Comparison of ENCODE assay signal across 14 cellular contexts in genomic region chr17:48842746-48843145, GRCh38. TPM values are rescaled to one million over a fixed set of nuclear protein-coding genes. Genes with fewer than 3 reads are reported as not detected.
DNase-seq lines count a peak whose midpoint lies in the region; ATAC-seq, FAIRE-seq and TF ChIP-seq lines count a peak whose summit lies in the region.
"Had no signal": no experiment of that assay in that cellular context is flagged by ENCODE, and none has a peak within 500 bp of the region (broad histone marks: within the 10 kb centered on the region; RNA-seq: fewer than 3 reads in every experiment).

No MANE protein-coding gene starts in this region.

- H2AFZ ChIP-seq in HepG2 (ENCODE audit: low read length) = no peak overlapping the region
- no peak overlapping the region for H2AFZ ChIP-seq in parathyroid adenoma

- no peaks in the 10 kb centered on the region for H4K20me1 ChIP-seq in HepG2 (ENCODE audit: insufficient read depth, low read length)

- H3K4me1 ChIP-seq in liver (ENCODE audit: control insufficient read depth in 4 of 4, insufficient read depth in 4 of 4, low read length in 3 of 4) = peaks cover 9 to 35% (median 27%) of the 10 kb centered on the region in 4 donors
- 0 out of 2 replicates have a peak, but pooled peaks cover 8% of the 10 kb centered on the region for H3K4me1 ChIP-seq in HepG2 (ENCODE audit: insufficient read depth, low read length)
- no peaks in the 10 kb centered on the region for H3K4me1 ChIP-seq in parathyroid adenoma

- no peak overlapping the region for H3K9ac ChIP-seq in liver (ENCODE audit: low read depth in 1 of 2, low read length in 2 of 2)
- no peak overlapping the region for H3K9ac ChIP-seq in HepG2 (ENCODE audit: insufficient read depth, low read depth, low read length)
- no peak overlapping the region for H3K9ac ChIP-seq in parathyroid adenoma

- BruUV-seq in HepG2 (replicated peaks; lab: Mats Ljungman, UMichigan) = no TSS peak

- POLR2A ChIA-PET in HepG2 (lab: Yijun Ruan, JAX) = no interaction called here

- peaks cover 5 to 21% (median 13%) of the 10 kb centered on the region in 4 donors for H3K36me3 ChIP-seq in liver (ENCODE audit: control insufficient read depth in 4 of 4, insufficient read depth in 3 of 4, low read depth in 1 of 4, low read length in 3 of 4)
- H3K36me3 ChIP-seq in HepG2 (replicated peaks in 1 of 2; ENCODE audit: control insufficient read depth in 1 of 2, insufficient read depth in 2 of 2, low read length in 2 of 2) = peaks cover 8 to 41% of the 10 kb centered on the region in 2 experiments
- H3K36me3 ChIP-seq in parathyroid adenoma (ENCODE audit: control insufficient read depth, insufficient read depth, low read length) = no peaks in the 10 kb centered on the region

- intact Hi-C loops in HepG2 (cut with micrococcal nuclease; ENCODE audit: unreplicated experiment) = no loop called here

- in situ Hi-C loops in HepG2 (cut with HindIII; ENCODE audit: extremely low pct_ligation_motif_present, low pct_unique_long_range_greater_than_20kb) = no loop called here

- H3K27me3 ChIP-seq in liver (ENCODE audit: control insufficient read depth in 4 of 4, insufficient read depth in 4 of 4, low read length in 3 of 4) = no peaks in the 10 kb centered on the region
- no peaks in the 10 kb centered on the region for H3K27me3 ChIP-seq in HepG2 (ENCODE audit: control insufficient read depth in 1 of 2, insufficient read depth in 2 of 2, low read length in 2 of 2)
- no peaks in the 10 kb centered on the region for H3K27me3 ChIP-seq in parathyroid adenoma (ENCODE audit: control insufficient read depth, insufficient read depth, low read length)

- DNase-seq in HepG2 (ENCODE audit: low spot score) (no peak), fibroblast of gingiva (ENCODE audit: low read depth) (peak; percentile 53), frontal cortex (ENCODE audit: low spot score in 2 of 2) (no peak), nucleus accumbens (lab: John Stamatoyannopoulos, UW) (no peak), CD1c-positive myeloid dendritic cell (ENCODE audit: extremely low spot score) (no peak), NCI-H748 treated with DMSO at 0.1 percent for 48 hours (lab: John Stamatoyannopoulos, UW) (no peak)
- DNase-seq: activated naive CD8-positive, alpha-beta T cell treated with anti-CD3 and anti-CD28 coated beads, Interleukin-2, amount 10 ng/mL, durations not matched to agents 7 days and 5 days; mucosa of descending colon; NCI-H187 treated with DMSO at 0.1 percent for 48 hours; T-helper 2 cell had no signal

- FAIRE-seq in HepG2 (lab: Jason Lieb, UNC) (no peak), frontal cortex (lab: Jason Lieb, UNC) (no peak)
- FAIRE-seq: colon, D721Med had no signal

- no peak for ATAC-seq in HepG2

- H3K79me2 ChIP-seq in HepG2 (ENCODE audit: insufficient read depth, low read length) = peaks cover 5% of the 10 kb centered on the region
- H3K79me2 ChIP-seq in parathyroid adenoma = peaks cover 2% of the 10 kb centered on the region

- TF ChIP-seq EP300 in HepG2 (IDR thresholded peaks at IDR 0.05; ENCODE audit: low read depth in 2 of 2, low read length in 2 of 2) (no peak), HepG2 (CRISPR knock-in tag; IDR thresholded peaks at IDR 0.05; ENCODE audit: borderline replicate concordance) (no peak)

- H3K4me3 ChIP-seq in liver (ENCODE audit: low read depth in 1 of 3, low read length in 3 of 3) (no peak overlapping the region), HepG2 (replicated peaks in 1 of 3; ENCODE audit: insufficient read depth in 1 of 3, low read depth in 2 of 3, low read length in 3 of 3) (no peak overlapping the region), parathyroid adenoma (ENCODE audit: low read depth, low read length) (no peak overlapping the region)
- H3K4me3 ChIP-seq: mucosa of descending colon had no signal

- CTCF ChIA-PET in HepG2 (lab: Yijun Ruan, JAX; ENCODE audit: low intra/inter-chr PET ratio, low total read pairs) = no interaction called here

- WGBS in liver = 81% methylated on average over 3 of the region's 3 CpGs
- 99% methylated on average over 3 of the region's 3 CpGs for WGBS in HepG2 (ENCODE audit: low lambda C conversion rate)

- H3K9me3 ChIP-seq in liver (ENCODE audit: control insufficient read depth in 4 of 4, low read length in 3 of 4) (no peaks in the 10 kb centered on the region), HepG2 (ENCODE audit: low read length) (no peaks in the 10 kb centered on the region), parathyroid adenoma (ENCODE audit: control insufficient read depth, low read length) (no peaks in the 10 kb centered on the region)
- H3K9me3 ChIP-seq: mucosa of descending colon had no signal

- H3K4me2 ChIP-seq in HepG2 (ENCODE audit: low read depth, low read length) (no peak overlapping the region), parathyroid adenoma (ENCODE audit: low read length) (no peak overlapping the region)

- no peak for TF ChIP-seq POLR2A in HepG2 (IDR thresholded peaks at IDR 0.05; ENCODE audit: insufficient read depth in 1 of 2, low read depth in 2 of 2, low read length in 2 of 2)

- TF ChIP-seq CTCF in liver (IDR thresholded peaks at IDR 0.05; ENCODE audit: low read depth, low read length, missing input control) = no peak
- TF ChIP-seq CTCF in HepG2 (CRISPR knock-in tag; IDR thresholded peaks at IDR 0.05) = no peak
- TF ChIP-seq CTCF in parathyroid adenoma (IDR thresholded peaks at IDR 0.05) = no peak

- H3K27ac ChIP-seq in liver (ENCODE audit: low read depth in 1 of 2, low read length in 2 of 2) (peak overlapping the region; percentile 82 to 94), HepG2 (ENCODE audit: extremely low read length, insufficient read depth, low read length) (no peak overlapping the region), parathyroid adenoma (peak overlapping the region; percentile 55)

- TF ChIP-seq RAD21 in liver (IDR thresholded peaks at IDR 0.05) (no peak), HepG2 (CRISPR knock-in tag; IDR thresholded peaks at IDR 0.05) (no peak)

RNA-seq across cellular contexts. Expression of gene CALCOCO2, which starts 11.9 kb away (rescaled TPM):
- 10 to 100 TPM; 23.0 to 64.9 TPM for total RNA-seq in liver
- polyA plus RNA-seq in liver = 10 to 100 TPM; 38.9 to 49.1 TPM
- 72.9 and 112 TPM in 2 replicates for total RNA-seq in HepG2 (2016; rRNA removed; fragmentation: Illumina TruSeq; extraction: Trizol)
- total RNA-seq in HepG2 (2016; cell fraction: cytosol; rRNA removed; fragmentation: Illumina TruSeq; extraction: Trizol; ENCODE audit: low read depth) = 21.1 and 22.6 TPM in 2 replicates
- 71.0 and 100 TPM in 2 replicates for total RNA-seq in HepG2 (2016; cell fraction: insoluble cytoplasmic fraction; rRNA removed; fragmentation: Illumina TruSeq; extraction: Trizol)
- total RNA-seq in HepG2 (2016; cell fraction: membrane; rRNA removed; fragmentation: Illumina TruSeq; extraction: Trizol) = 38.8 and 53.3 TPM in 2 replicates
- 38.1 and 38.5 TPM in 2 replicates for total RNA-seq in HepG2 (2016; cell fraction: nucleus; rRNA removed; fragmentation: Illumina TruSeq; extraction: Trizol)
- 109 and 111 TPM in 2 replicates for polyA plus RNA-seq in HepG2 (2011; rRNA removed)
- 33.3 and 42.4 TPM in 2 replicates for polyA plus RNA-seq in HepG2 (2011; cell fraction: cytosol; rRNA removed)
- polyA plus RNA-seq in HepG2 (2011; cell fraction: nucleus; rRNA removed) = 39.4 and 47.3 TPM in 2 replicates
- 114 and 117 TPM in 2 replicates for polyA plus RNA-seq in HepG2 (2012)
- 17.4 and 17.6 TPM in 2 replicates for polyA plus RNA-seq in HepG2 (2016; cell fraction: cytosol; fragmentation: Illumina TruSeq; extraction: Trizol; ENCODE audit: low read depth)
- 96.0 and 107 TPM in 2 replicates for polyA plus RNA-seq in HepG2 (2016; cell fraction: insoluble cytoplasmic fraction; fragmentation: Illumina TruSeq; extraction: Trizol; ENCODE audit: low read depth)
- 19.3 and 24.7 TPM in 2 replicates for polyA plus RNA-seq in HepG2 (2016; cell fraction: membrane; fragmentation: Illumina TruSeq; extraction: Trizol; ENCODE audit: low read depth)
- polyA plus RNA-seq in HepG2 (2016; cell fraction: nucleus; fragmentation: Illumina TruSeq; extraction: Trizol; ENCODE audit: insufficient read depth, low read depth) = 44.4 and 49.5 TPM in 2 replicates
- polyA minus RNA-seq in HepG2 (2011; rRNA and poly(A)+ RNA removed; ENCODE audit: low replicate concordance) = 62.7 and 120 TPM in 2 replicates
- 46.2 and 66.1 TPM in 2 replicates for polyA minus RNA-seq in HepG2 (2011; cell fraction: cytosol; rRNA and poly(A)+ RNA removed)
- 65.1 and 99.0 TPM in 2 replicates for polyA minus RNA-seq in HepG2 (2011; cell fraction: nucleus; rRNA and poly(A)+ RNA removed)
- 9.0 TPM for total RNA-seq in frontal cortex

RNA-seq across cellular contexts. Expression of gene TTLL6, which starts 25.7 kb away (rescaled TPM):
- total RNA-seq in liver (under 1 TPM in 1 of 2 donors, not detected in 1; 0.08 TPM), HepG2 (2016; rRNA removed; fragmentation: Illumina TruSeq; extraction: Trizol) (0.04 TPM in 1 of 2 replicates, not detected in the other), frontal cortex (not detected)
- polyA plus RNA-seq in liver (under 1 TPM in 1 of 2 donors, not detected in 1; 0.02 TPM), HepG2 (2011; rRNA removed) (0.08 and 0.25 TPM in 2 replicates)
- not detected in 2 replicates for total RNA-seq in HepG2 (2016; cell fraction: cytosol; rRNA removed; fragmentation: Illumina TruSeq; extraction: Trizol; ENCODE audit: low read depth)
- 0.09 TPM in 1 of 2 replicates, not detected in the other for total RNA-seq in HepG2 (2016; cell fraction: insoluble cytoplasmic fraction; rRNA removed; fragmentation: Illumina TruSeq; extraction: Trizol)
- 0.12 TPM in 1 of 2 replicates, not detected in the other for total RNA-seq in HepG2 (2016; cell fraction: membrane; rRNA removed; fragmentation: Illumina TruSeq; extraction: Trizol)
- not detected in 2 replicates for total RNA-seq in HepG2 (2016; cell fraction: nucleus; rRNA removed; fragmentation: Illumina TruSeq; extraction: Trizol)
- 0.05 and 0.14 TPM in 2 replicates for polyA plus RNA-seq in HepG2 (2011; cell fraction: cytosol; rRNA removed)
- polyA plus RNA-seq in HepG2 (2011; cell fraction: nucleus; rRNA removed) = 0.23 and 0.45 TPM in 2 replicates
- 0.19 and 0.25 TPM in 2 replicates for polyA plus RNA-seq in HepG2 (2012)
- polyA plus RNA-seq in HepG2 (2016; cell fraction: cytosol; fragmentation: Illumina TruSeq; extraction: Trizol; ENCODE audit: low read depth) = 0.07 TPM in 1 of 2 replicates, not detected in the other
- not detected in 2 replicates for polyA plus RNA-seq in HepG2 (2016; cell fraction: insoluble cytoplasmic fraction; fragmentation: Illumina TruSeq; extraction: Trizol; ENCODE audit: low read depth)
- not detected in 2 replicates for polyA plus RNA-seq in HepG2 (2016; cell fraction: membrane; fragmentation: Illumina TruSeq; extraction: Trizol; ENCODE audit: low read depth)
- not detected in 2 replicates for polyA plus RNA-seq in HepG2 (2016; cell fraction: nucleus; fragmentation: Illumina TruSeq; extraction: Trizol; ENCODE audit: insufficient read depth, low read depth)
- 0.16 and 0.40 TPM in 2 replicates for polyA minus RNA-seq in HepG2 (2011; rRNA and poly(A)+ RNA removed; ENCODE audit: low replicate concordance)
- not detected in 2 replicates for polyA minus RNA-seq in HepG2 (2011; cell fraction: cytosol; rRNA and poly(A)+ RNA removed)
- polyA minus RNA-seq in HepG2 (2011; cell fraction: nucleus; rRNA and poly(A)+ RNA removed) = 0.26 and 1.1 TPM in 2 replicates
- total RNA-seq: activated naive CD8-positive, alpha-beta T cell treated with anti-CD3 and anti-CD28 coated beads, Interleukin-2, amount 10 ng/mL, durations not matched to agents 7 days and 5 days had no signal

RNA-seq across cellular contexts. Expression of gene ATP5MC1, which starts 49.8 kb away (rescaled TPM):
- total RNA-seq in liver (10 to 100 TPM; 44.7 to 86.8 TPM), HepG2 (2016; rRNA removed; fragmentation: Illumina TruSeq; extraction: Trizol) (206 and 210 TPM in 2 replicates), frontal cortex (29.3 TPM)
- polyA plus RNA-seq in liver (100 to 1,000 TPM; 191 to 275 TPM), HepG2 (2011; rRNA removed) (226 and 297 TPM in 2 replicates)
- 62.6 and 97.0 TPM in 2 replicates for total RNA-seq in HepG2 (2016; cell fraction: cytosol; rRNA removed; fragmentation: Illumina TruSeq; extraction: Trizol; ENCODE audit: low read depth)
- total RNA-seq in HepG2 (2016; cell fraction: insoluble cytoplasmic fraction; rRNA removed; fragmentation: Illumina TruSeq; extraction: Trizol) = 216 and 223 TPM in 2 replicates
- 52.5 and 70.5 TPM in 2 replicates for total RNA-seq in HepG2 (2016; cell fraction: membrane; rRNA removed; fragmentation: Illumina TruSeq; extraction: Trizol)
- 83.0 and 89.8 TPM in 2 replicates for total RNA-seq in HepG2 (2016; cell fraction: nucleus; rRNA removed; fragmentation: Illumina TruSeq; extraction: Trizol)
- 441 and 585 TPM in 2 replicates for polyA plus RNA-seq in HepG2 (2011; cell fraction: cytosol; rRNA removed)
- polyA plus RNA-seq in HepG2 (2011; cell fraction: nucleus; rRNA removed) = 85.2 and 126 TPM in 2 replicates
- 78.7 and 166 TPM in 2 replicates for polyA plus RNA-seq in HepG2 (2012)
- 101 and 126 TPM in 2 replicates for polyA plus RNA-seq in HepG2 (2016; cell fraction: cytosol; fragmentation: Illumina TruSeq; extraction: Trizol; ENCODE audit: low read depth)
- 326 and 350 TPM in 2 replicates for polyA plus RNA-seq in HepG2 (2016; cell fraction: insoluble cytoplasmic fraction; fragmentation: Illumina TruSeq; extraction: Trizol; ENCODE audit: low read depth)
- polyA plus RNA-seq in HepG2 (2016; cell fraction: membrane; fragmentation: Illumina TruSeq; extraction: Trizol; ENCODE audit: low read depth) = 65.9 and 83.1 TPM in 2 replicates
- polyA plus RNA-seq in HepG2 (2016; cell fraction: nucleus; fragmentation: Illumina TruSeq; extraction: Trizol; ENCODE audit: insufficient read depth, low read depth) = 180 and 183 TPM in 2 replicates
- polyA minus RNA-seq in HepG2 (2011; rRNA and poly(A)+ RNA removed; ENCODE audit: low replicate concordance) = 197 and 524 TPM in 2 replicates
- 36.3 and 46.5 TPM in 2 replicates for polyA minus RNA-seq in HepG2 (2011; cell fraction: cytosol; rRNA and poly(A)+ RNA removed)
- 22.3 and 29.0 TPM in 2 replicates for polyA minus RNA-seq in HepG2 (2011; cell fraction: nucleus; rRNA and poly(A)+ RNA removed)
